Comparison of ENCODE assay signal across 10 cellular contexts in the genomic region with DNA sequence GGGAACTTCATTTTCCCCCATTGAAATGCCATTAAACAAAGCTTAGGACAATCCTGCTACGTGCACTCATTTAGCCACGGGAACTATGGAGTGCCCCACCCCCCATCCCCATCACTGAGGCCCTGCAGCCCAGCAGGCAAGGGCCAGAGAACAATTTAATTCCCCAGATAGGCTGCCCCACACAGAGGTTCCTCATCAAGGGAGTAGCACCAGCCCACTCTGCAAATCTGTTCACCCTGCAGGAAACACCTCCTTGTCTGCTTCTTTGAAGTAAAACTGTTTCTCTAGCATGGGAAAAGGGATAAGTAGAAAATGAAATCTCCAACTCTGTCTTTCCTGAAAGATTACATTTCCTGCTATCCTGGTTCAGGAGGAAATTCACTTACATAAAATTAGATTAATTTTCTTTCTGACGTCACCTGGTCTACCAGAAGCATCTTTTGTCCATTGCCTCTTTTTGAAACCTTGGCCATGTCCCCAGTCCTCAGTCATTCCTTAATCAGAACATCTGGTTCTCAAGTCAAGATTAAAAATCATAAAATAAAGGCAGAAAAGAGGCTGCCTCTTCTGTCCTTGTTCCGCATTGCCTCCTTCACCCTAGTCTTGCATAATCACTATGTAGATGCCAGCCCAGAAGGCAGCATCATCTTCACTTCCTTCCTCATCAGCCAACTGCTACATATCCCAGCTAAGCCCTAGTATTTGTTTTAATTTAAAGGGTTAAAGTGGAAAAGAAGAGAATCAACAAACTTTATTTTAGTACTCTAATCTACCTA.
DNase-seq lines count a peak whose midpoint lies in the region; ATAC-seq and TF ChIP-seq lines count a peak whose summit lies in the region.
"Had no signal": no experiment of that assay in that cellular context is flagged by ENCODE, and none has a peak within 500 bp of the region (broad histone marks: within the 10 kb centered on the region; RNA-seq: fewer than 3 reads in every experiment).

No MANE protein-coding gene starts in this region.

- no peaks in the 10 kb centered on the region for H3K9me3 Mint-ChIP-seq in activated CD4-positive, alpha-beta memory T cell treated with anti-CD3 and anti-CD28 coated beads, Interleukin-2, amount 10 ng/mL, durations not matched to agents 7 days and 5 days
- H3K9me3 Mint-ChIP-seq in activated T-helper 1 cell treated with anti-CD3 and anti-CD28 coated beads, Interleukin-12 subunit alpha, Interleukin-12 subunit beta, Interleukin-2, Interleukin-4 antibody, amounts not matched to agents 30 ng/mL and 10 ng/mL and 1 ng/mL, durations not matched to agents 14 hours and 24 hours and 36 hours: no peaks in the 10 kb centered on the region

- DNase-seq in SK-N-DZ (ENCODE audit: low spot score): peak; percentile 60
- peak; percentile 47 for DNase-seq in fibroblast of pulmonary artery (ENCODE audit: low read depth)
- DNase-seq in activated CD4-positive, alpha-beta T cell treated with anti-CD3 and anti-CD28 coated beads for 1 hour: no peak
- DNase-seq in activated CD4-positive, alpha-beta memory T cell treated with anti-CD3 and anti-CD28 coated beads, Interleukin-2, amount 10 ng/mL, durations not matched to agents 7 days and 5 days: no peak
- DNase-seq in activated T-helper 1 cell treated with anti-CD3 and anti-CD28 coated beads, Interleukin-12 subunit alpha, Interleukin-12 subunit beta, Interleukin-2, Interleukin-4 antibody, amounts not matched to agents 30 ng/mL and 10 ng/mL and 1 ng/mL, durations not matched to agents 14 hours and 24 hours and 36 hours (ENCODE audit: low spot score): no peak
- DNase-seq: NCI-H446, T-helper 2 cell had no signal

- H3K9me3 ChIP-seq in ES-I3 (ENCODE audit: control insufficient read depth, insufficient read depth, low read length) (no peaks in the 10 kb centered on the region), neuron (ENCODE audit: low read length) (peaks cover 6% of the 10 kb centered on the region)

- H3K36me3 ChIP-seq in ES-I3 (ENCODE audit: insufficient read depth, low read length) (no peaks in the 10 kb centered on the region), neuron (ENCODE audit: insufficient read depth, low read length) (no peaks in the 10 kb centered on the region)

- POLR2A ChIA-PET in activated CD4-positive, alpha-beta memory T cell treated with anti-CD3 and anti-CD28 coated beads, Interleukin-2, amount 10 ng/mL, durations not matched to agents 7 days and 5 days (lab: Charles Lee): interaction anchor here (0.7 kb wide), 1 partner anchor 326 kb away, joined by 3 read pairs; no protein-coding TSS in a partner anchor

- H3K27me3 ChIP-seq in neuron (ENCODE audit: insufficient read depth, low read length): no peaks in the 10 kb centered on the region

- H3K4me1 ChIP-seq in ES-I3 (ENCODE audit: insufficient read depth, low read length): peaks cover 13% of the 10 kb centered on the region
- peaks cover 12% of the 10 kb centered on the region for H3K4me1 ChIP-seq in neuron (ENCODE audit: insufficient read depth, low read length)

- no peak overlapping the region for H3K27ac Mint-ChIP-seq in activated CD4-positive, alpha-beta memory T cell treated with anti-CD3 and anti-CD28 coated beads, Interleukin-2, amount 10 ng/mL, durations not matched to agents 7 days and 5 days
- H3K27ac Mint-ChIP-seq in activated T-helper 1 cell treated with anti-CD3 and anti-CD28 coated beads, Interleukin-12 subunit alpha, Interleukin-12 subunit beta, Interleukin-2, Interleukin-4 antibody, amounts not matched to agents 30 ng/mL and 10 ng/mL and 1 ng/mL, durations not matched to agents 14 hours and 24 hours and 36 hours: no peak overlapping the region

- CTCF ChIA-PET in activated CD4-positive, alpha-beta memory T cell treated with anti-CD3 and anti-CD28 coated beads, Interleukin-2, amount 10 ng/mL, durations not matched to agents 7 days and 5 days (lab: Charles Lee): no interaction called here

- peak overlapping the region; percentile 36 for H3K4me3 ChIP-seq in fibroblast of pulmonary artery (replicated peaks; ENCODE audit: low read depth, low read length)
- H3K4me3 ChIP-seq in neuron (ENCODE audit: low read length): no peak overlapping the region

- H3K36me3 Mint-ChIP-seq in activated CD4-positive, alpha-beta memory T cell treated with anti-CD3 and anti-CD28 coated beads, Interleukin-2, amount 10 ng/mL, durations not matched to agents 7 days and 5 days (ENCODE audit: low read depth): no peaks in the 10 kb centered on the region
- no peaks in the 10 kb centered on the region for H3K36me3 Mint-ChIP-seq in activated T-helper 1 cell treated with anti-CD3 and anti-CD28 coated beads, Interleukin-12 subunit alpha, Interleukin-12 subunit beta, Interleukin-2, Interleukin-4 antibody, amounts not matched to agents 30 ng/mL and 10 ng/mL and 1 ng/mL, durations not matched to agents 14 hours and 24 hours and 36 hours (ENCODE audit: low read depth)

- peaks cover 2% of the 10 kb centered on the region for H3K4me1 Mint-ChIP-seq in activated CD4-positive, alpha-beta memory T cell treated with anti-CD3 and anti-CD28 coated beads, Interleukin-2, amount 10 ng/mL, durations not matched to agents 7 days and 5 days
- no peaks in the 10 kb centered on the region for H3K4me1 Mint-ChIP-seq in activated T-helper 1 cell treated with anti-CD3 and anti-CD28 coated beads, Interleukin-12 subunit alpha, Interleukin-12 subunit beta, Interleukin-2, Interleukin-4 antibody, amounts not matched to agents 30 ng/mL and 10 ng/mL and 1 ng/mL, durations not matched to agents 14 hours and 24 hours and 36 hours (ENCODE audit: low read depth)

- H3K27me3 Mint-ChIP-seq in activated CD4-positive, alpha-beta memory T cell treated with anti-CD3 and anti-CD28 coated beads, Interleukin-2, amount 10 ng/mL, durations not matched to agents 7 days and 5 days: peaks cover 15% of the 10 kb centered on the region
- peaks cover 9% of the 10 kb centered on the region for H3K27me3 Mint-ChIP-seq in activated T-helper 1 cell treated with anti-CD3 and anti-CD28 coated beads, Interleukin-12 subunit alpha, Interleukin-12 subunit beta, Interleukin-2, Interleukin-4 antibody, amounts not matched to agents 30 ng/mL and 10 ng/mL and 1 ng/mL, durations not matched to agents 14 hours and 24 hours and 36 hours (ENCODE audit: insufficient read depth)

- H3K9ac ChIP-seq in ES-I3 (ENCODE audit: low read depth, low read length): peak overlapping the region; percentile 25; the same call in 1 of the 2 replicates

- intact Hi-C loops in activated T-helper 1 cell treated with anti-CD3 and anti-CD28 coated beads, Interleukin-12 subunit alpha, Interleukin-12 subunit beta, Interleukin-2, Interleukin-4 antibody, amounts not matched to agents 30 ng/mL and 10 ng/mL and 1 ng/mL, durations not matched to agents 14 hours and 24 hours and 36 hours (cut with micrococcal nuclease): no loop called here

- ATAC-seq in GM18511 (IDR thresholded peaks at IDR 0.05; ENCODE audit: unreplicated experiment): no peak

- no peak for TF ChIP-seq CTCF in fibroblast of pulmonary artery (IDR thresholded peaks at IDR 0.05; ENCODE audit: low read length, missing control alignments)

- peak overlapping the region; percentile 41 for H2AFZ ChIP-seq in neuron (ENCODE audit: low read depth, low read length)

- H3K4me3 Mint-ChIP-seq in activated CD4-positive, alpha-beta memory T cell treated with anti-CD3 and anti-CD28 coated beads, Interleukin-2, amount 10 ng/mL, durations not matched to agents 7 days and 5 days: no peak overlapping the region
- H3K4me3 Mint-ChIP-seq in activated T-helper 1 cell treated with anti-CD3 and anti-CD28 coated beads, Interleukin-12 subunit alpha, Interleukin-12 subunit beta, Interleukin-2, Interleukin-4 antibody, amounts not matched to agents 30 ng/mL and 10 ng/mL and 1 ng/mL, durations not matched to agents 14 hours and 24 hours and 36 hours: no peak overlapping the region

Comparison
In these comparisons a context has a peak if more than half of its experiments do, and no peak if none do; other contexts are left out.
1. DNase-seq: peak in SK-N-DZ (single experiment) and fibroblast of pulmonary artery (single experiment); none in activated CD4-positive, alpha-beta T cell treated with anti-CD3 and anti-CD28 coated beads for 1 hour (single experiment), activated CD4-positive, alpha-beta memory T cell treated with anti-CD3 and anti-CD28 coated beads, Interleukin-2, amount 10 ng/mL, durations not matched to agents 7 days and 5 days (single experiment) and activated T-helper 1 cell treated with anti-CD3 and anti-CD28 coated beads, Interleukin-12 subunit alpha, Interleukin-12 subunit beta, Interleukin-2, Interleukin-4 antibody, amounts not matched to agents 30 ng/mL and 10 ng/mL and 1 ng/mL, durations not matched to agents 14 hours and 24 hours and 36 hours (single experiment).